Comparison of ENCODE assay signal across 8 cellular contexts in genomic region chr2:207734264-207734635, GRCh38. TPM values are rescaled to one million over a fixed set of nuclear protein-coding genes. Genes with fewer than 3 reads are reported as not detected.
DNase-seq lines count a peak whose midpoint lies in the region; ATAC-seq, FAIRE-seq and TF ChIP-seq lines count a peak whose summit lies in the region.

No MANE protein-coding gene starts in this region.

- no peaks in the 10 kb centered on the region for H3K4me1 ChIP-seq in GM12878 (ENCODE audit: control insufficient read depth, insufficient read depth, low read length)

- DNase-seq in CD1c-positive myeloid dendritic cell (ENCODE audit: extremely low spot score), result peak; percentile 20
- DNase-seq in HT-29 (ENCODE audit: low spot score), result peak; percentile 41
- DNase-seq in GM12878 (ENCODE audit: low read depth, low spot score), result no peak
- no peak for DNase-seq in memory B cell (ENCODE audit: low spot score in 2 of 2)
- DNase-seq in NCI-H2171 treated with DMSO at 0.1 percent for 48 hours (lab: John Stamatoyannopoulos, UW), result no peak
- DNase-seq in GM13976 (ENCODE audit: low spot score), result no peak

- H3K4me2 ChIP-seq in GM12878 (ENCODE audit: control insufficient read depth, insufficient read depth), result no peak overlapping the region

- no TSS peak for BruUV-seq in GM12878 (replicated peaks; lab: Mats Ljungman, UMichigan)

- no peak for TF ChIP-seq EP300 in GM12878 (IDR thresholded peaks at IDR 0.05; ENCODE audit: borderline replicate concordance in 1 of 2, control insufficient read depth in 1 of 2, low read depth in 2 of 2, low read length in 2 of 2)

- no peak overlapping the region for H2AFZ ChIP-seq in GM12878 (ENCODE audit: control insufficient read depth, low read depth, low read length)

- H3K36me3 ChIP-seq in GM12878 (ENCODE audit: control insufficient read depth in 2 of 2, insufficient read depth in 2 of 2, low read length in 1 of 2), result peaks cover 0 to 6% of the 10 kb centered on the region in 2 experiments; a peak in 3 of 4 replicates

- H3K36me3 Mint-ChIP-seq in memory B cell, result peaks cover 13% of the 10 kb centered on the region

- SMC1A ChIA-PET in GM12878 (lab: Charles Lee; ENCODE audit: uncharacterized antibody, unreplicated experiment), result interaction anchor here (0.6 to 7.0 kb wide), 14 partner anchors 9 to 299 kb away, joined by 3 to 52 read pairs (median 4); no protein-coding TSS in a partner anchor

- TF ChIP-seq RAD21 in GM12878 (IDR thresholded peaks at IDR 0.05; ENCODE audit: insufficient read depth, low read depth, low read length), result peak; percentile 58

- RAD21 ChIA-PET in GM12878 (lab: Charles Lee; ENCODE audit: unreplicated experiment), result interaction anchor here (1.0 to 2.6 kb wide), 5 partner anchors 9 to 108 kb away, joined by 3 to 13 read pairs (median 5); no protein-coding TSS in a partner anchor

- FAIRE-seq in GM12878 (lab: Jason Lieb, UNC), result peak; percentile 72

- CTCF ChIA-PET in GM12878 (lab: Yijun Ruan, JAX), result interaction anchor here (0.7 to 7.9 kb wide), 14 partner anchors 9 to 338 kb away, joined by 3 to 79 read pairs (median 4); partner anchors contain the start of gene METTL21A

- H3K9me3 ChIP-seq in GM12878 (replicated peaks; ENCODE audit: control insufficient read depth, insufficient read depth, low read length), result no peaks in the 10 kb centered on the region

- intact Hi-C loops in GM12878 (cut with micrococcal nuclease; ENCODE audit: unreplicated experiment), result loop anchor here (1.0 kb wide), 2 partner anchors 42 to 107 kb away; no protein-coding TSS in a partner anchor

- POLR2A ChIA-PET in GM12878 (lab: Charles Lee), result interaction anchor here (0.6 to 5.9 kb wide), 3 partner anchors 22 to 125 kb away, joined by 4 to 32 read pairs (median 4); partner anchors contain the start of gene METTL21A

- H3K4me3 Mint-ChIP-seq in memory B cell, result no peak overlapping the region

- H3K9ac ChIP-seq in GM12878 (ENCODE audit: control insufficient read depth, insufficient read depth, low read length), result no peak overlapping the region

- TF ChIP-seq CTCF in GM12878 (IDR thresholded peaks at IDR 0.05 in 2 of 3, conservative IDR thresholded peaks at IDR 0.05 in 1 of 3; ENCODE audit: control insufficient read depth in 2 of 3, extremely low read depth in 1 of 3, insufficient read depth in 1 of 3, low read depth in 3 of 3, low read length in 3 of 3), result peak; percentile 42 to 58 (median 46); a peak in 4 of 6 replicates
- TF ChIP-seq CTCF in GM13976 (IDR thresholded peaks at IDR 0.05; ENCODE audit: borderline replicate concordance, control extremely low read depth, extremely low read depth, insufficient read depth, missing control alignments), result no peak

- H3K79me2 ChIP-seq in GM12878 (ENCODE audit: control insufficient read depth, insufficient read depth, low read length), result no peaks in the 10 kb centered on the region

- H3K27ac ChIP-seq in GM12878 (ENCODE audit: control insufficient read depth, insufficient read depth), result no peak overlapping the region

- no peak overlapping the region for H3K4me3 ChIP-seq in GM12878

- 71% methylated on average over 3 of the region's 3 CpGs for WGBS in GM12878 (ENCODE audit: insufficient coverage, insufficient replicate concordance, low lambda C conversion rate, missing lambda C conversion rate)

- H3K27me3 Mint-ChIP-seq in memory B cell, result no peaks in the 10 kb centered on the region

- in situ Hi-C loops in GM12878 (cut with MboI) (no loop called here), GM13976 (cut with MboI; ENCODE audit: low sequenced_read_pairs, unreplicated experiment) (no loop called here)

- no peaks in the 10 kb centered on the region for H3K9me3 Mint-ChIP-seq in memory B cell

- H3K4me1 Mint-ChIP-seq in memory B cell, result peaks cover 10% of the 10 kb centered on the region

- ATAC-seq in GM12878, result peak; percentile 55
- peak; percentile 59 for ATAC-seq in memory B cell (ENCODE audit: low read depth)
- ATAC-seq in HG02642 (IDR thresholded peaks at IDR 0.05; ENCODE audit: poor library complexity, unreplicated experiment), result no peak
- no peak for ATAC-seq in HG03135 (IDR thresholded peaks at IDR 0.05; ENCODE audit: unreplicated experiment)

- H3K27me3 ChIP-seq in GM12878 (replicated peaks in 1 of 2; ENCODE audit: control insufficient read depth in 2 of 2, insufficient read depth in 2 of 2, low read length in 1 of 2), result no peaks in the 10 kb centered on the region

- no peak overlapping the region for H3K27ac Mint-ChIP-seq in memory B cell

- H4K20me1 ChIP-seq in GM12878 (ENCODE audit: control insufficient read depth, insufficient read depth), result no peaks in the 10 kb centered on the region

- TF ChIP-seq POLR2A in GM12878 (IDR thresholded peaks at IDR 0.05; ENCODE audit: low read depth, low read length), result no peak

TF ChIP-seq in GM12878, 131 proteins besides CTCF, POLR2A, EP300 and RAD21 (continues in another document):
- TF ChIP-seq BHLHE40 (IDR thresholded peaks at IDR 0.05; ENCODE audit: borderline replicate concordance in 1 of 2, low read depth in 2 of 2, low read length in 1 of 2), result no peak
- TF ChIP-seq POU2F2 (IDR thresholded peaks at IDR 0.05; ENCODE audit: borderline replicate concordance, low read depth, low read length), result peak; percentile 52; the same call in 1 of the 3 replicates
- TF ChIP-seq SKIL (IDR thresholded peaks at IDR 0.05; ENCODE audit: low read depth, poor library complexity, severe bottlenecking), result no peak
- TF ChIP-seq IKZF2 (IDR thresholded peaks at IDR 0.05), result no peak
- no peak for TF ChIP-seq PBX3 (IDR thresholded peaks at IDR 0.05; ENCODE audit: insufficient replicate concordance, low read depth, low read length)

RNA-seq across cellular contexts. Expression of gene CCNYL1, which starts 22.8 kb away (rescaled TPM):
- 3.2 and 4.7 TPM in 2 replicates for total RNA-seq in HT-29 (2014; rRNA removed; shearing (Covaris generic))
- 8.3 and 11.0 TPM in 2 replicates for total RNA-seq in GM12878 (2013; cell fraction: nucleolus; rRNA removed)
- total RNA-seq in GM12878 (2014; rRNA removed), result 3.6 and 4.0 TPM in 2 replicates
- 5.9 and 6.4 TPM in 2 replicates for total RNA-seq in GM12878 (2014; rRNA removed; fragmentation: Illumina TruSeq; extraction: Trizol)
- total RNA-seq in GM12878 (2021), result 6.8 and 8.0 TPM in 2 replicates
- 2.3 TPM for polyA plus RNA-seq in GM12878 (2011; ENCODE audit: low read depth)
- polyA plus RNA-seq in GM12878 (2011; rRNA removed), result 12.3 and 17.8 TPM in 2 replicates
- 6.0 and 6.8 TPM in 2 replicates for polyA plus RNA-seq in GM12878 (2011; cell fraction: cytosol; rRNA removed)
- polyA plus RNA-seq in GM12878 (2011; cell fraction: nucleus; rRNA removed), result 6.1 and 8.9 TPM in 2 replicates
- polyA plus RNA-seq in GM12878 (2012), result 3.7 and 3.8 TPM in 2 replicates
- polyA plus RNA-seq in GM12878 (2014; fragmentation: Illumina TruSeq; extraction: Trizol), result 9.5 and 13.9 TPM in 2 replicates
- 1 to 10 TPM; 2.4 to 3.7 TPM for polyA plus RNA-seq in GM12878 (2014; fragmentation: Nextera tagmentation; extraction: Ambion mirVana)
- polyA plus RNA-seq in GM12878 (2014; rRNA removed), result 6.4 and 7.4 TPM in 2 replicates
- polyA plus RNA-seq in GM12878 (2016; fragmentation: Nextera tagmentation; extraction: Ambion mirVana), result 1 to 10 TPM; 1.8 to 5.9 TPM
- 6.8 and 7.6 TPM in 2 replicates for polyA minus RNA-seq in GM12878 (2011; rRNA and poly(A)+ RNA removed)
- 2.7 and 7.5 TPM in 2 replicates for polyA minus RNA-seq in GM12878 (2011; cell fraction: cytosol; rRNA and poly(A)+ RNA removed)
- 5.7 and 9.5 TPM in 2 replicates for polyA minus RNA-seq in GM12878 (2011; cell fraction: nucleus; rRNA and poly(A)+ RNA removed)

RNA-seq across cellular contexts. Expression of gene FZD5, which starts 35.5 kb away (rescaled TPM):
- total RNA-seq in HT-29 (2014; rRNA removed; shearing (Covaris generic)), result 24.0 and 29.2 TPM in 2 replicates
- 2.2 and 2.4 TPM in 2 replicates for total RNA-seq in GM12878 (2013; cell fraction: nucleolus; rRNA removed)
- total RNA-seq in GM12878 (2014; rRNA removed), result 1.2 and 1.5 TPM in 2 replicates
- 0.81 and 0.83 TPM in 2 replicates for total RNA-seq in GM12878 (2014; rRNA removed; fragmentation: Illumina TruSeq; extraction: Trizol)
- 2.4 and 2.6 TPM in 2 replicates for total RNA-seq in GM12878 (2021)
- not detected for polyA plus RNA-seq in GM12878 (2011; ENCODE audit: low read depth)
- 0.78 and 0.80 TPM in 2 replicates for polyA plus RNA-seq in GM12878 (2011; rRNA removed)
- polyA plus RNA-seq in GM12878 (2011; cell fraction: cytosol; rRNA removed), result 0.46 and 0.50 TPM in 2 replicates
- polyA plus RNA-seq in GM12878 (2011; cell fraction: nucleus; rRNA removed), result 2.0 and 2.2 TPM in 2 replicates
- 0.18 and 0.21 TPM in 2 replicates for polyA plus RNA-seq in GM12878 (2012)
- polyA plus RNA-seq in GM12878 (2014; fragmentation: Illumina TruSeq; extraction: Trizol), result 0.72 and 0.89 TPM in 2 replicates
- under 1 TPM; 0.40 to 0.53 TPM for polyA plus RNA-seq in GM12878 (2014; fragmentation: Nextera tagmentation; extraction: Ambion mirVana)
- polyA plus RNA-seq in GM12878 (2014; rRNA removed), result 0.88 TPM in 2 replicates
- polyA plus RNA-seq in GM12878 (2016; fragmentation: Nextera tagmentation; extraction: Ambion mirVana), result 1 to 10 TPM in 1 of 2 experiments, under 1 TPM in 1; 0.88 to 1.2 TPM
- 1.5 and 2.1 TPM in 2 replicates for polyA minus RNA-seq in GM12878 (2011; rRNA and poly(A)+ RNA removed)
- 0.94 TPM in 2 replicates for polyA minus RNA-seq in GM12878 (2011; cell fraction: cytosol; rRNA and poly(A)+ RNA removed)
- 2.7 and 4.5 TPM in 2 replicates for polyA minus RNA-seq in GM12878 (2011; cell fraction: nucleus; rRNA and poly(A)+ RNA removed)

Comparison
In these comparisons a context has a peak if more than half of its experiments do, and no peak if none do; other contexts are left out.
1. DNase-seq: peak in CD1c-positive myeloid dendritic cell (single experiment) and HT-29 (single experiment); none in GM12878 (single experiment), memory B cell (0 of 2), NCI-H2171 treated with DMSO at 0.1 percent for 48 hours (single experiment) and GM13976 (single experiment).
2. ATAC-seq: peak in GM12878 (single experiment) and memory B cell (single experiment); none in HG02642 (single experiment) and HG03135 (single experiment).